ENCODE assay signal across 12 cellular contexts in the genomic region with DNA sequence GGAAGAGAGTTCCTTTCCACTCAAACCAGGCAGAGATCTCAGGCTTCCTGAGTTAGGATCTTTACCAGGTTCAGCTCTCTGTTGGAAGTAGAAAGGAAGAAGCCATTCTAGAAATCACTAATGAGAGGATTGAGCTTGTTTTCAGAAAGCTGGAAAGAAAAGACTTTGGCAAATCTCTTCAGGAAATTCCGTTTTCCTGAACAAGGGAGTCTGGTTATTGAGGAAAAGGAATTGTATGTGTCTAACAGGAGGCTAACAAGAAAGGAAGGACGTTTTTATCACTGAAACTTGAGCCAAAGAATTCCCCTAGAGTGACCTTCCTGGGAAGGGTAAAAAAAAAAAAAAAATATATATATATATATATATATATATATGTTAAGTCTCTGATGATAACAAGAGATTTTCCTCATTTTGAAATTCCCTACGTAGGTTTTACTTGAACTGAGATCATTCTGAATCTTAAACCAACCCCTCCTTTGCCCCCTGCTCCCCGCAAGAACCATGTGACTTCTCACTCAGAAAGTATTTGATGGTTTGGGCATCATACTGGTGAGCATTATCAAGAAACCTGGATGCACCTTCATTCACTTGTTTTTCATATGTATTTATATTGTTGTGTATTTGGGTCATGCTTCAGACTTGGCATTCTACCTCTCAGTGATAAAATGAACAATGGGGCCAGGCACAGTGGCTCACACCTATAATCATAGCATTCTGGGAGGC.
A peak's percentile ranks its signal among the peaks of the same experiment; 100 is the strongest.
DNase-seq lines count a peak whose midpoint lies in the region; ATAC-seq and TF ChIP-seq lines count a peak whose summit lies in the region.
"Had no signal": no experiment of that assay in that cellular context is flagged by ENCODE, and none has a peak within 500 bp of the region (broad histone marks: within the 10 kb centered on the region; RNA-seq: fewer than 3 reads in every experiment).

No MANE protein-coding gene starts in this region.

- POLR2A ChIA-PET in CD4-positive, alpha-beta T cell (lab: Charles Lee): no interaction called here
- POLR2A ChIA-PET in WTC11 (lab: Charles Lee): no interaction called here

- peaks cover 77% of the 10 kb centered on the region for H3K4me1 Mint-ChIP-seq in CD4-positive, alpha-beta T cell (ENCODE audit: low read depth)
- peaks cover 58% of the 10 kb centered on the region for H3K4me1 Mint-ChIP-seq in WTC11

- H3K9ac ChIP-seq in rectal smooth muscle tissue (ENCODE audit: low read length): no peak overlapping the region

- H3K4me3 ChIP-seq in right cardiac atrium (ENCODE audit: low read length) (no peak overlapping the region), rectal smooth muscle tissue (ENCODE audit: low read length) (no peak overlapping the region)

- WGBS in right cardiac atrium: 32% methylated on average over 4 of the region's 4 CpGs

- H3K27me3 Mint-ChIP-seq in CD4-positive, alpha-beta T cell: no peaks in the 10 kb centered on the region
- no peaks in the 10 kb centered on the region for H3K27me3 Mint-ChIP-seq in WTC11 (ENCODE audit: low read depth)
- H3K27me3 Mint-ChIP-seq: stimulated activated naive CD8-positive, alpha-beta T cell treated with anti-CD3 and anti-CD28 coated beads, Interleukin-15, Interleukin-2, amounts not matched to agents 100 ng/mL and 50 ng/mL, for 24 hours had no signal

- CTCF ChIA-PET in CD4-positive, alpha-beta T cell (lab: Charles Lee): interaction anchor here (2.5 to 4.1 kb wide), 2 partner anchors 18 kb away, joined by 24 to 25 read pairs; no protein-coding TSS in a partner anchor
- CTCF ChIA-PET in WTC11 (lab: Charles Lee): interaction anchor here (1.7 to 3.3 kb wide), 2 partner anchors 17 to 146 kb away, joined by 6 to 27 read pairs; no protein-coding TSS in a partner anchor

- H3K4me3 Mint-ChIP-seq in CD4-positive, alpha-beta T cell: no peak overlapping the region
- H3K4me3 Mint-ChIP-seq in WTC11: no peak overlapping the region
- H3K4me3 Mint-ChIP-seq: CD14-positive monocyte; stimulated activated naive CD8-positive, alpha-beta T cell treated with anti-CD3 and anti-CD28 coated beads, Interleukin-15, Interleukin-2, amounts not matched to agents 100 ng/mL and 50 ng/mL, for 24 hours had no signal

- peaks cover 76% of the 10 kb centered on the region for H3K36me3 Mint-ChIP-seq in CD4-positive, alpha-beta T cell (ENCODE audit: low read depth)
- H3K36me3 Mint-ChIP-seq in WTC11: peaks cover 20% of the 10 kb centered on the region

- no peak for ATAC-seq in CD4-positive, alpha-beta T cell (ENCODE audit: poor library complexity)
- no peak for ATAC-seq in WTC11
- no peak for ATAC-seq in right cardiac atrium
- ATAC-seq in HG03097 (IDR thresholded peaks at IDR 0.05; ENCODE audit: low FRiP score, unreplicated experiment): no peak

- H3K27ac ChIP-seq in CD4-positive, alpha-beta T cell (ENCODE audit: low read depth, low read length): no peak overlapping the region
- H3K27ac ChIP-seq in right cardiac atrium (ENCODE audit: low read length) (peak overlapping the region; percentile 96), rectal smooth muscle tissue (ENCODE audit: low read depth, low read length) (peak overlapping the region; percentile 75)

- peaks cover 2% of the 10 kb centered on the region for H3K36me3 ChIP-seq in rectal smooth muscle tissue (ENCODE audit: control insufficient read depth, insufficient read depth, low read length)

- TF ChIP-seq CTCF in CD4-positive, alpha-beta T cell (IDR thresholded peaks at IDR 0.05): no peak
- no peak for TF ChIP-seq CTCF in WTC11 (IDR thresholded peaks at IDR 0.05)

- H3K9me3 ChIP-seq in CD4-positive, alpha-beta T cell (ENCODE audit: control insufficient read depth, low read length): no peaks in the 10 kb centered on the region
- no peaks in the 10 kb centered on the region for H3K9me3 ChIP-seq in right cardiac atrium (ENCODE audit: control insufficient read depth, low read length)

- peaks cover 31% of the 10 kb centered on the region for H3K4me1 ChIP-seq in right cardiac atrium (ENCODE audit: control insufficient read depth, insufficient read depth, low read length)
- peaks cover 41% of the 10 kb centered on the region for H3K4me1 ChIP-seq in rectal smooth muscle tissue (ENCODE audit: control insufficient read depth, insufficient read depth, low read length)

- H3K9me3 Mint-ChIP-seq in CD4-positive, alpha-beta T cell: no peaks in the 10 kb centered on the region
- no peaks in the 10 kb centered on the region for H3K9me3 Mint-ChIP-seq in WTC11
- H3K9me3 Mint-ChIP-seq: CD14-positive monocyte; stimulated activated naive CD8-positive, alpha-beta T cell treated with anti-CD3 and anti-CD28 coated beads, Interleukin-15, Interleukin-2, amounts not matched to agents 100 ng/mL and 50 ng/mL, for 24 hours had no signal

- H3K27me3 ChIP-seq in CD4-positive, alpha-beta T cell (ENCODE audit: control insufficient read depth, insufficient read depth, low read length): no peaks in the 10 kb centered on the region
- H3K27me3 ChIP-seq in right cardiac atrium (ENCODE audit: control insufficient read depth, insufficient read depth): no peaks in the 10 kb centered on the region
- no peaks in the 10 kb centered on the region for H3K27me3 ChIP-seq in rectal smooth muscle tissue (ENCODE audit: control insufficient read depth, insufficient read depth, low read length)

- peak overlapping the region; percentile 74 for H3K27ac Mint-ChIP-seq in CD4-positive, alpha-beta T cell
- peak overlapping the region; percentile 74 for H3K27ac Mint-ChIP-seq in WTC11
- H3K27ac Mint-ChIP-seq: stimulated activated naive CD8-positive, alpha-beta T cell treated with anti-CD3 and anti-CD28 coated beads, Interleukin-15, Interleukin-2, amounts not matched to agents 100 ng/mL and 50 ng/mL, for 24 hours had no signal

- intact Hi-C loops in CD4-positive, alpha-beta T cell (cut with DNase I, micrococcal nuclease): no loop called here
- intact Hi-C loops in right cardiac atrium (cut with DNase I): no loop called here

- no peak for DNase-seq in CD4-positive, alpha-beta T cell
- DNase-seq in WTC11 (ENCODE audit: low spot score) (no peak), right cardiac atrium (no peak), GOT3 (lab: John Stamatoyannopoulos, UW) (no peak), DMS114 treated with DMSO at 0.1 percent for 48 hours (lab: John Stamatoyannopoulos, UW; ENCODE audit: unreplicated experiment) (no peak)
- DNase-seq in stimulated activated CD4-positive, alpha-beta T cell treated with anti-CD3 and anti-CD28 coated beads, Interleukin-4, amount 100 ng/mL, for 24 hours: no peak
- DNase-seq: activated T-cell treated with anti-CD3 and anti-CD28 coated beads, Interleukin-2, amount 50 U/mL, for 1 hour; NCI-H748 treated with DMSO at 0.1 percent for 48 hours had no signal

TF ChIP-seq in WTC11, 78 proteins besides CTCF, POLR2A, EP300 and RAD21 (continues in another document):
- no peak for TF ChIP-seq ZNF263 (CRISPR knock-in tag; IDR thresholded peaks at IDR 0.05; ENCODE audit: low read depth)
- TF ChIP-seq, protein P1, sequence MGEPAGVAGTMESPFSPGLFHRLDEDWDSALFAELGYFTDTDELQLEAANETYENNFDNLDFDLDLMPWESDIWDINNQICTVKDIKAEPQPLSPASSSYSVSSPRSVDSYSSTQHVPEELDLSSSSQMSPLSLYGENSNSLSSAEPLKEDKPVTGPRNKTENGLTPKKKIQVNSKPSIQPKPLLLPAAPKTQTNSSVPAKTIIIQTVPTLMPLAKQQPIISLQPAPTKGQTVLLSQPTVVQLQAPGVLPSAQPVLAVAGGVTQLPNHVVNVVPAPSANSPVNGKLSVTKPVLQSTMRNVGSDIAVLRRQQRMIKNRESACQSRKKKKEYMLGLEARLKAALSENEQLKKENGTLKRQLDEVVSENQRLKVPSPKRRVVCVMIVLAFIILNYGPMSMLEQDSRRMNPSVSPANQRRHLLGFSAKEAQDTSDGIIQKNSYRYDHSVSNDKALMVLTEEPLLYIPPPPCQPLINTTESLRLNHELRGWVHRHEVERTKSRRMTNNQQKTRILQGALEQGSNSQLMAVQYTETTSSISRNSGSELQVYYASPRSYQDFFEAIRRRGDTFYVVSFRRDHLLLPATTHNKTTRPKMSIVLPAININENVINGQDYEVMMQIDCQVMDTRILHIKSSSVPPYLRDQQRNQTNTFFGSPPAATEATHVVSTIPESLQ (CRISPR knock-in tag; IDR thresholded peaks at IDR 0.05): no peak
- TF ChIP-seq IRF2 (CRISPR knock-in tag; IDR thresholded peaks at IDR 0.05; ENCODE audit: borderline replicate concordance, low read depth): no peak
- TF ChIP-seq, protein P2, sequence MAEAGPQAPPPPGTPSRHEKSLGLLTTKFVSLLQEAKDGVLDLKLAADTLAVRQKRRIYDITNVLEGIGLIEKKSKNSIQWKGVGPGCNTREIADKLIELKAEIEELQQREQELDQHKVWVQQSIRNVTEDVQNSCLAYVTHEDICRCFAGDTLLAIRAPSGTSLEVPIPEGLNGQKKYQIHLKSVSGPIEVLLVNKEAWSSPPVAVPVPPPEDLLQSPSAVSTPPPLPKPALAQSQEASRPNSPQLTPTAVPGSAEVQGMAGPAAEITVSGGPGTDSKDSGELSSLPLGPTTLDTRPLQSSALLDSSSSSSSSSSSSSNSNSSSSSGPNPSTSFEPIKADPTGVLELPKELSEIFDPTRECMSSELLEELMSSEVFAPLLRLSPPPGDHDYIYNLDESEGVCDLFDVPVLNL (CRISPR knock-in tag; IDR thresholded peaks at IDR 0.05; ENCODE audit: borderline replicate concordance, low read depth): no peak
- no peak for TF ChIP-seq ZNF281 (CRISPR knock-in tag; IDR thresholded peaks at IDR 0.05)
- TF ChIP-seq SOX15 (CRISPR knock-in tag; IDR thresholded peaks at IDR 0.05): no peak
- no peak for TF ChIP-seq KAT7 (CRISPR knock-in tag; IDR thresholded peaks at IDR 0.05; ENCODE audit: borderline replicate concordance)
- no peak for TF ChIP-seq TEAD4 (CRISPR knock-in tag; IDR thresholded peaks at IDR 0.05)
